8 cellular contexts compared by ENCODE assay signal in genomic region chr2:149598014-149598395, GRCh38. TPM values are rescaled to one million over a fixed set of nuclear protein-coding genes. Genes with fewer than 3 reads are reported as not detected.
DNase-seq lines count a peak whose midpoint lies in the region; ATAC-seq and TF ChIP-seq lines count a peak whose summit lies in the region.

No MANE protein-coding gene starts in this region.

- H3K4me1 ChIP-seq in adipocyte (ENCODE audit: control insufficient read depth, insufficient read depth, low read length) (peaks cover 7% of the 10 kb centered on the region), muscle layer of duodenum (ENCODE audit: control insufficient read depth in 1 of 2, insufficient read depth in 2 of 2, low read length in 2 of 2) (peaks cover 0 to 4% of the 10 kb centered on the region in 2 donors)

- ATAC-seq in CD4-positive, alpha-beta T cell (ENCODE audit: poor library complexity): peak; percentile 11
- peak; percentile 3 for ATAC-seq in HG02623 (IDR thresholded peaks at IDR 0.05; ENCODE audit: unreplicated experiment)

- CTCF ChIA-PET in CD4-positive, alpha-beta T cell (lab: Charles Lee): interaction anchor here (0.6 to 2.3 kb wide), 5 partner anchors 10 to 1691 kb away, joined by 3 to 10 read pairs (median 3); partner anchors contain the start of genes MMADHC and NMI

- H3K9me3 ChIP-seq in CD4-positive, alpha-beta T cell (ENCODE audit: control insufficient read depth, low read length): no peaks in the 10 kb centered on the region
- H3K9me3 ChIP-seq in adipocyte (ENCODE audit: control insufficient read depth, low read length) (peaks cover 15% of the 10 kb centered on the region), muscle layer of duodenum (ENCODE audit: control insufficient read depth in 1 of 2, low read length in 2 of 2) (no peaks in the 10 kb centered on the region)

- H3K36me3 ChIP-seq in adipocyte (ENCODE audit: control insufficient read depth, insufficient read depth, low read length, severe bottlenecking): no peaks in the 10 kb centered on the region
- H3K36me3 ChIP-seq in muscle layer of duodenum (ENCODE audit: control insufficient read depth in 1 of 2, insufficient read depth in 2 of 2, low read length in 2 of 2): no peaks in the 10 kb centered on the region

- H3K27ac Mint-ChIP-seq in CD4-positive, alpha-beta T cell: no peak overlapping the region

- no peak overlapping the region for H3K27ac ChIP-seq in CD4-positive, alpha-beta T cell (ENCODE audit: low read depth, low read length)
- H3K27ac ChIP-seq in muscle layer of duodenum (ENCODE audit: low read length): no peak overlapping the region

- POLR2A ChIA-PET in CD4-positive, alpha-beta T cell (lab: Charles Lee): interaction anchor here (0.6 kb wide), 1 partner anchor 11 kb away, joined by 5 read pairs; the partner anchor contains the start of gene MMADHC

- H3K36me3 Mint-ChIP-seq in CD4-positive, alpha-beta T cell (ENCODE audit: low read depth): no peaks in the 10 kb centered on the region

- intact Hi-C loops in CD4-positive, alpha-beta T cell (cut with DNase I, micrococcal nuclease): loop anchor here (2.0 to 10.0 kb wide), 5 partner anchors 884 to 1839 kb away; no protein-coding TSS in a partner anchor

- H3K27me3 ChIP-seq in CD4-positive, alpha-beta T cell (ENCODE audit: control insufficient read depth, insufficient read depth, low read length): peaks cover 6% of the 10 kb centered on the region
- H3K27me3 ChIP-seq in adipocyte (replicated peaks; ENCODE audit: control insufficient read depth, insufficient read depth, low read length) (no peaks in the 10 kb centered on the region), muscle layer of duodenum (ENCODE audit: low read depth, low read length) (no peaks in the 10 kb centered on the region)

- H3K4me3 ChIP-seq in adipocyte (ENCODE audit: low read length) (peak overlapping the region; percentile 75), muscle layer of duodenum (ENCODE audit: low read depth in 1 of 2, low read length in 2 of 2) (peak overlapping the region; percentile 37 to 52)

- H3K4me1 Mint-ChIP-seq in CD4-positive, alpha-beta T cell (ENCODE audit: low read depth): peaks cover 16% of the 10 kb centered on the region

- peak overlapping the region; percentile 56 for H3K9ac ChIP-seq in adipocyte (ENCODE audit: low read length)

- H3K4me3 Mint-ChIP-seq in CD4-positive, alpha-beta T cell: peak overlapping the region; percentile 34

- H3K27me3 Mint-ChIP-seq in CD4-positive, alpha-beta T cell: peaks cover 36% of the 10 kb centered on the region

- TF ChIP-seq CTCF in CD4-positive, alpha-beta T cell (IDR thresholded peaks at IDR 0.05): no peak

- DNase-seq in CD4-positive, alpha-beta T cell: no peak
- DNase-seq in adipocyte (ENCODE audit: low read depth) (peak; percentile 47), NCI-H2107 treated with DMSO at 0.1 percent for 48 hours (lab: John Stamatoyannopoulos, UW; ENCODE audit: unreplicated experiment) (no peak), pons (ENCODE audit: low spot score) (no peak), DMS53 treated with DMSO at 0.1 percent for 48 hours (lab: John Stamatoyannopoulos, UW; ENCODE audit: unreplicated experiment) (no peak)
- DNase-seq in stimulated activated naive CD4-positive, alpha-beta T cell treated with Interleukin-2 at 50 U/mL for 16 hours (lab: John Stamatoyannopoulos, UW): no peak

- H3K9me3 Mint-ChIP-seq in CD4-positive, alpha-beta T cell: no peaks in the 10 kb centered on the region

RNA-seq across cellular contexts. Expression of gene MMADHC, which starts 10.4 kb away (rescaled TPM):
- 10 to 100 TPM; 77.3 to 77.8 TPM for total RNA-seq in CD4-positive, alpha-beta T cell
